In the genomic region with DNA sequence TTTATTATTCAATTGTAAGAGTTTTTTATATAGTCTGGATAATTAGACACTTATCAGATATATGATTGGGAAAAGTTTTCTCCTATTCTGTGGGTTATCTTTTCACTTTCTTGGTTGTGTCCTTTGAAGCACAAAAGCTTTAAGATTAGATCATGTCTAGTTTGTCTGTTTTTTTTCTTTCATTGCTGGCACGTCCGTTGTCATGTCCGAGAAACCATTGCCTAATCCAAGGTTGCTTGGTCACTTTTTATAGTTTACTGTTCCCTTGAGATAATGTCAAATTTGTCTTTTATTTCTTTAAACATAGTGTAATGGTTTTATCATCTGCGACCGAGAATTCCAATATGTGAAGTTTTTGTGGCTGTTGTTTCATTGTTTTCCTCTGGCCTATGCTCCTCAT, we compare ENCODE assay signal across 17 cellular contexts. TPM values are rescaled to one million over a fixed set of nuclear protein-coding genes. Genes with fewer than 3 reads are reported as not detected.
DNase-seq lines count a peak whose midpoint lies in the region; ATAC-seq and TF ChIP-seq lines count a peak whose summit lies in the region.
"Had no signal": no experiment of that assay in that cellular context is flagged by ENCODE, and none has a peak within 500 bp of the region (broad histone marks: within the 10 kb centered on the region; RNA-seq: fewer than 3 reads in every experiment).

No MANE protein-coding gene starts in this region.

- DNase-seq in GM23248: peak; percentile 16
- DNase-seq in NB4 (ENCODE audit: low read depth): peak; percentile 18
- DNase-seq in left colon: no peak
- DNase-seq in sciatic nerve (ENCODE audit: low spot score): no peak
- DNase-seq in RWPE1 (ENCODE audit: low spot score): no peak
- no peak for DNase-seq in WTC11 (ENCODE audit: low spot score)
- DNase-seq: ACHN, Calu3, NCI-H1092 treated with DMSO at 0.1 percent for 48 hours, NCI-H187 treated with DMSO at 0.1 percent for 48 hours, NCI-H2171, NCI-H774, SJCRH30 had no signal

- TF ChIP-seq CTCF in NB4 (IDR thresholded peaks at IDR 0.05; ENCODE audit: low read depth, low read length) (no peak), RWPE1 (conservative IDR thresholded peaks at IDR 0.05; ENCODE audit: low read depth) (no peak), WTC11 (IDR thresholded peaks at IDR 0.05) (no peak)

- no peaks in the 10 kb centered on the region for H3K9me3 Mint-ChIP-seq in WTC11
- H3K9me3 Mint-ChIP-seq: CD4-positive, CD25-positive, alpha-beta regulatory T cell had no signal

- no peaks in the 10 kb centered on the region for H3K4me1 ChIP-seq in GM23248 (ENCODE audit: insufficient read depth)
- H3K4me1 ChIP-seq: HAP-1, SJCRH30 had no signal

- H2AFZ ChIP-seq in GM23248: no peak overlapping the region

- no peak overlapping the region for H3K4me3 Mint-ChIP-seq in WTC11
- H3K4me3 Mint-ChIP-seq: CD4-positive, CD25-positive, alpha-beta regulatory T cell had no signal

- H3K27me3 Mint-ChIP-seq in WTC11 (ENCODE audit: low read depth): no peaks in the 10 kb centered on the region
- H3K27me3 Mint-ChIP-seq: CD4-positive, CD25-positive, alpha-beta regulatory T cell had no signal

- H3K9me3 ChIP-seq in GM23248 (ENCODE audit: low read depth): no peaks in the 10 kb centered on the region
- H3K9me3 ChIP-seq: HAP-1, SJCRH30 had no signal

- no peaks in the 10 kb centered on the region for H3K9me2 ChIP-seq in GM23248 (ENCODE audit: insufficient read depth)

- H3K79me2 ChIP-seq in GM23248 (ENCODE audit: insufficient read depth): no peaks in the 10 kb centered on the region

- peaks cover 8% of the 10 kb centered on the region; the same call in 1 of the 2 replicates for H3K4me1 Mint-ChIP-seq in WTC11
- H3K4me1 Mint-ChIP-seq: CD4-positive, CD25-positive, alpha-beta regulatory T cell had no signal

- H3K36me3 Mint-ChIP-seq in WTC11: no peaks in the 10 kb centered on the region

- 13 to 16% methylated on average over 5 of the region's 5 CpGs for WGBS in GM23248 (ENCODE audit: low coverage in 1 of 2, low lambda C conversion rate in 2 of 2, missing lambda C conversion rate in 2 of 2), 2 experiments

- CTCF ChIA-PET in RWPE1 (lab: Yijun Ruan, JAX) (interaction anchor here (0.5 kb wide), 1 partner anchor 577 kb away, joined by 4 read pairs; no protein-coding TSS in a partner anchor), WTC11 (lab: Charles Lee) (no interaction called here)

- intact Hi-C loops in left colon (cut with DNase I, micrococcal nuclease) (no loop called here), sciatic nerve (cut with DNase I) (no loop called here)

- TF ChIP-seq POLR2A in NB4 (IDR thresholded peaks at IDR 0.05; ENCODE audit: extremely low read depth, insufficient read length): no peak

- no peaks in the 10 kb centered on the region for H3K36me3 ChIP-seq in GM23248 (ENCODE audit: low read depth)
- H3K36me3 ChIP-seq: HAP-1, SJCRH30 had no signal

- H3K4me3 ChIP-seq in GM23248 (no peak overlapping the region), NB4 (ENCODE audit: low read depth, low read length) (no peak overlapping the region)
- H3K4me3 ChIP-seq: HAP-1, SJCRH30 had no signal

- H3K27ac ChIP-seq in GM23248: no peak overlapping the region
- no peak overlapping the region for H3K27ac ChIP-seq in RWPE1
- H3K27ac ChIP-seq: SJCRH30 had no signal

- no peaks in the 10 kb centered on the region for H4K20me1 ChIP-seq in GM23248 (ENCODE audit: insufficient read depth)

- POLR2A ChIA-PET in RWPE1 (lab: Yijun Ruan, JAX; ENCODE audit: low non-redundant PET) (no interaction called here), WTC11 (lab: Charles Lee) (no interaction called here)

- in situ Hi-C loops in GM23248 (cut with MboI): no loop called here

- no peak overlapping the region for H3K9ac ChIP-seq in GM23248

- H3K27ac Mint-ChIP-seq in WTC11: no peak overlapping the region
- H3K27ac Mint-ChIP-seq: CD4-positive, CD25-positive, alpha-beta regulatory T cell had no signal

- H3F3A ChIP-seq in GM23248 (ENCODE audit: insufficient read depth): no peaks in the 10 kb centered on the region

- H3K27me3 ChIP-seq in GM23248 (replicated peaks; ENCODE audit: insufficient read depth): peaks cover 9% of the 10 kb centered on the region; the same call in 1 of the 2 replicates
- H3K27me3 ChIP-seq: SJCRH30 had no signal

- no peak overlapping the region for H3K4me2 ChIP-seq in GM23248 (ENCODE audit: unreplicated experiment)

- peak; percentile 39 for ATAC-seq in left colon
- ATAC-seq in sciatic nerve: peak; percentile 47
- no peak for ATAC-seq in GM18517 (IDR thresholded peaks at IDR 0.05; ENCODE audit: unreplicated experiment)
- ATAC-seq in WTC11: no peak
- ATAC-seq in HG03025 (IDR thresholded peaks at IDR 0.05; ENCODE audit: low FRiP score, unreplicated experiment): no peak

TF ChIP-seq in WTC11, 78 proteins besides CTCF, POLR2A, EP300 and RAD21 (continues in another document):
- no peak for TF ChIP-seq ZNF396 (CRISPR knock-in tag; IDR thresholded peaks at IDR 0.05; ENCODE audit: borderline replicate concordance)
- no peak for TF ChIP-seq GTF2I (CRISPR knock-in tag; conservative IDR thresholded peaks at IDR 0.05)
- TF ChIP-seq ZNF232 (CRISPR knock-in tag; IDR thresholded peaks at IDR 0.05): no peak
- no peak for TF ChIP-seq ARID4B (CRISPR knock-in tag; IDR thresholded peaks at IDR 0.05; ENCODE audit: borderline replicate concordance)
- TF ChIP-seq, protein P1, sequence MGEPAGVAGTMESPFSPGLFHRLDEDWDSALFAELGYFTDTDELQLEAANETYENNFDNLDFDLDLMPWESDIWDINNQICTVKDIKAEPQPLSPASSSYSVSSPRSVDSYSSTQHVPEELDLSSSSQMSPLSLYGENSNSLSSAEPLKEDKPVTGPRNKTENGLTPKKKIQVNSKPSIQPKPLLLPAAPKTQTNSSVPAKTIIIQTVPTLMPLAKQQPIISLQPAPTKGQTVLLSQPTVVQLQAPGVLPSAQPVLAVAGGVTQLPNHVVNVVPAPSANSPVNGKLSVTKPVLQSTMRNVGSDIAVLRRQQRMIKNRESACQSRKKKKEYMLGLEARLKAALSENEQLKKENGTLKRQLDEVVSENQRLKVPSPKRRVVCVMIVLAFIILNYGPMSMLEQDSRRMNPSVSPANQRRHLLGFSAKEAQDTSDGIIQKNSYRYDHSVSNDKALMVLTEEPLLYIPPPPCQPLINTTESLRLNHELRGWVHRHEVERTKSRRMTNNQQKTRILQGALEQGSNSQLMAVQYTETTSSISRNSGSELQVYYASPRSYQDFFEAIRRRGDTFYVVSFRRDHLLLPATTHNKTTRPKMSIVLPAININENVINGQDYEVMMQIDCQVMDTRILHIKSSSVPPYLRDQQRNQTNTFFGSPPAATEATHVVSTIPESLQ (CRISPR knock-in tag; IDR thresholded peaks at IDR 0.05): no peak
- no peak for TF ChIP-seq ELF4 (CRISPR knock-in tag; IDR thresholded peaks at IDR 0.05; ENCODE audit: low read depth)
- TF ChIP-seq, protein P2, sequence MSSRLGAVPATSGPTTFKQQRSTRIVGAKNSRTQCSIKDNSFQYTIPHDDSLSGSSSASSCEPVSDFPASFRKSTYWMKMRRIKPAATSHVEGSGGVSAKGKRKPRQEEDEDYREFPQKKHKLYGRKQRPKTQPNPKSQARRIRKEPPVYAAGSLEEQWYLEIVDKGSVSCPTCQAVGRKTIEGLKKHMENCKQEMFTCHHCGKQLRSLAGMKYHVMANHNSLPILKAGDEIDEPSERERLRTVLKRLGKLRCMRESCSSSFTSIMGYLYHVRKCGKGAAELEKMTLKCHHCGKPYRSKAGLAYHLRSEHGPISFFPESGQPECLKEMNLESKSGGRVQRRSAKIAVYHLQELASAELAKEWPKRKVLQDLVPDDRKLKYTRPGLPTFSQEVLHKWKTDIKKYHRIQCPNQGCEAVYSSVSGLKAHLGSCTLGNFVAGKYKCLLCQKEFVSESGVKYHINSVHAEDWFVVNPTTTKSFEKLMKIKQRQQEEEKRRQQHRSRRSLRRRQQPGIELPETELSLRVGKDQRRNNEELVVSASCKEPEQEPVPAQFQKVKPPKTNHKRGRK (CRISPR knock-in tag; IDR thresholded peaks at IDR 0.05; ENCODE audit: borderline replicate concordance): no peak
- TF ChIP-seq, protein P3, sequence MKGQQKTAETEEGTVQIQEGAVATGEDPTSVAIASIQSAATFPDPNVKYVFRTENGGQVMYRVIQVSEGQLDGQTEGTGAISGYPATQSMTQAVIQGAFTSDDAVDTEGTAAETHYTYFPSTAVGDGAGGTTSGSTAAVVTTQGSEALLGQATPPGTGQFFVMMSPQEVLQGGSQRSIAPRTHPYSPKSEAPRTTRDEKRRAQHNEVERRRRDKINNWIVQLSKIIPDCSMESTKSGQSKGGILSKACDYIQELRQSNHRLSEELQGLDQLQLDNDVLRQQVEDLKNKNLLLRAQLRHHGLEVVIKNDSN (CRISPR knock-in tag; IDR thresholded peaks at IDR 0.05): no peak
- no peak for TF ChIP-seq NR1H2 (CRISPR knock-in tag; IDR thresholded peaks at IDR 0.05)

RNA-seq across cellular contexts. Expression of gene GARNL3, which starts 28.7 kb away (rescaled TPM):
- 0.13 and 0.43 TPM in 2 replicates for total RNA-seq in GM23248 (2014; rRNA removed; shearing (Covaris generic))
- 0.22 and 1.3 TPM in 2 replicates for polyA plus RNA-seq in GM23248 (2016; fragmentation: Nextera tagmentation; extraction: Ambion mirVana)
- total RNA-seq in left colon: 1 to 10 TPM; 6.0 to 7.3 TPM
- total RNA-seq in sciatic nerve: 33.7 TPM
- 17.8 to 22.4 TPM (median 20.3 TPM) in 3 replicates for total RNA-seq in WTC11 (2021)

Comparison
In these comparisons a context has a peak if more than half of its experiments do, and no peak if none do; other contexts are left out.
1. DNase-seq: peak in GM23248 (single experiment) and NB4 (single experiment); none in left colon (0 of 2), sciatic nerve (single experiment), RWPE1 (single experiment) and WTC11 (single experiment).
2. ATAC-seq: peak in left colon (single experiment) and sciatic nerve (single experiment); none in GM18517 (single experiment), WTC11 (single experiment) and HG03025 (single experiment).